Comparison of ENCODE assay signal across 1 cellular context in the genomic region with DNA sequence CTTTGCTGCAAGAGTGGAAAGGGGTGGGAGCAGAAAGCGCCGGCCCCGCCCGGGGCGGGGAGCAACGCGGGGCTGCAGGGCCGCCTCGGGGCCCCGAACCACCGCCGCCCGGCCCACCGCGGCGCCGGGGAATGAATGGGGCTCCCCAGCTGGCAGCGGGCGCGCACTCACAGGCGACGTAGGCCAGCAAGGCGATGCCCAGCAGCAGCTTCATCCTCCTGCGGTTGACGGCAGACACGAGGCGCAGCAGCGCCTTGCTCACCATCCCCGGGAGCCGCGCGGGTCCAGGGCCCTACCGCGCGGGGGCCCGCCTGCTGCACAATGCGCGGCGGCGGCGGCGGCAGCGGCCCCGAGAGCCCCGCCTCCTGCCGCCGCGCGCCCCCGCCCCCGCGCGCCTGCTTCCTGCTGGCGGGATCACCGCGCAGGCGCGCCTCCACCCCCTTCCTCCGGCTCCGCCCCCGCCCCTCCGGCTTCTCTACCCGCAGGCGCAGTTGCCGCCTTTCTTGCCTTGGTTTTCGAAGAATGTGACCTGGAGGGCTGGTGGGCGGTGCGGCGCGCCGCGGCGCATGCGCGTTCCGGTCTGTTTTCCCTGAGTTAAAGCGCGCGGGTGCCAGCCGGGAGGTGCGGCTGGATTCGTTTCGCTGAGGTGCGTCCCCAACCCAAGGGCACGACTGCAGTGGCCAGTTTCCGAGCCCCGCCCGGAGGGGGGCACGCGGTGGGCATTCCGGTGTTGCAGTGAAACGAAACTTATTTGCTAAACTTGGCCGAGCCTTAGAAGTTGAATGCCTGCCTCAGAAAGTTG.
TF ChIP-seq lines count a peak whose summit lies in the region.

A gene (minus strand): TSS at position 325 of the 802 bp plus-strand sequence. CDS start 60 bp downstream, at position 265.

TF ChIP-seq in K562, 482 proteins besides CTCF, POLR2A, EP300 and RAD21 (continued from another document and continues in another):
- TF ChIP-seq, protein P1, sequence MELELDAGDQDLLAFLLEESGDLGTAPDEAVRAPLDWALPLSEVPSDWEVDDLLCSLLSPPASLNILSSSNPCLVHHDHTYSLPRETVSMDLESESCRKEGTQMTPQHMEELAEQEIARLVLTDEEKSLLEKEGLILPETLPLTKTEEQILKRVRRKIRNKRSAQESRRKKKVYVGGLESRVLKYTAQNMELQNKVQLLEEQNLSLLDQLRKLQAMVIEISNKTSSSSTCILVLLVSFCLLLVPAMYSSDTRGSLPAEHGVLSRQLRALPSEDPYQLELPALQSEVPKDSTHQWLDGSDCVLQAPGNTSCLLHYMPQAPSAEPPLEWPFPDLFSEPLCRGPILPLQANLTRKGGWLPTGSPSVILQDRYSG (tag; conservative IDR thresholded peaks at IDR 0.05; ENCODE audit: low read depth): no peak
- TF ChIP-seq PHB (CRISPR knock-in tag; IDR thresholded peaks at IDR 0.05): no peak
- TF ChIP-seq, protein P2, sequence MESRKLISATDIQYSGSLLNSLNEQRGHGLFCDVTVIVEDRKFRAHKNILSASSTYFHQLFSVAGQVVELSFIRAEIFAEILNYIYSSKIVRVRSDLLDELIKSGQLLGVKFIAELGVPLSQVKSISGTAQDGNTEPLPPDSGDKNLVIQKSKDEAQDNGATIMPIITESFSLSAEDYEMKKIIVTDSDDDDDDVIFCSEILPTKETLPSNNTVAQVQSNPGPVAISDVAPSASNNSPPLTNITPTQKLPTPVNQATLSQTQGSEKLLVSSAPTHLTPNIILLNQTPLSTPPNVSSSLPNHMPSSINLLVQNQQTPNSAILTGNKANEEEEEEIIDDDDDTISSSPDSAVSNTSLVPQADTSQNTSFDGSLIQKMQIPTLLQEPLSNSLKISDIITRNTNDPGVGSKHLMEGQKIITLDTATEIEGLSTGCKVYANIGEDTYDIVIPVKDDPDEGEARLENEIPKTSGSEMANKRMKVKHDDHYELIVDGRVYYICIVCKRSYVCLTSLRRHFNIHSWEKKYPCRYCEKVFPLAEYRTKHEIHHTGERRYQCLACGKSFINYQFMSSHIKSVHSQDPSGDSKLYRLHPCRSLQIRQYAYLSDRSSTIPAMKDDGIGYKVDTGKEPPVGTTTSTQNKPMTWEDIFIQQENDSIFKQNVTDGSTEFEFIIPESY (CRISPR knock-in tag; IDR thresholded peaks at IDR 0.05): no peak
- no peak for TF ChIP-seq SMARCA4 (IDR thresholded peaks at IDR 0.05)
- TF ChIP-seq, protein P3, sequence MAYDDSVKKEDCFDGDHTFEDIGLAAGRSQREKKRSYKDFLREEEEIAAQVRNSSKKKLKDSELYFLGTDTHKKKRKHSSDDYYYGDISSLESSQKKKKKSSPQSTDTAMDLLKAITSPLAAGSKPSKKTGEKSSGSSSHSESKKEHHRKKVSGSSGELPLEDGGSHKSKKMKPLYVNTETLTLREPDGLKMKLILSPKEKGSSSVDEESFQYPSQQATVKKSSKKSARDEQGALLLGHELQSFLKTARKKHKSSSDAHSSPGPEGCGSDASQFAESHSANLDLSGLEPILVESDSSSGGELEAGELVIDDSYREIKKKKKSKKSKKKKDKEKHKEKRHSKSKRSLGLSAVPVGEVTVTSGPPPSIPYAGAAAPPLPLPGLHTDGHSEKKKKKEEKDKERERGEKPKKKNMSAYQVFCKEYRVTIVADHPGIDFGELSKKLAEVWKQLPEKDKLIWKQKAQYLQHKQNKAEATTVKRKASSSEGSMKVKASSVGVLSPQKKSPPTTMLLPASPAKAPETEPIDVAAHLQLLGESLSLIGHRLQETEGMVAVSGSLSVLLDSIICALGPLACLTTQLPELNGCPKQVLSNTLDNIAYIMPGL (CRISPR knock-in tag; IDR thresholded peaks at IDR 0.05): no peak
- no peak for TF ChIP-seq TGIF2 (CRISPR knock-in tag; IDR thresholded peaks at IDR 0.05)
- TF ChIP-seq, protein P4, sequence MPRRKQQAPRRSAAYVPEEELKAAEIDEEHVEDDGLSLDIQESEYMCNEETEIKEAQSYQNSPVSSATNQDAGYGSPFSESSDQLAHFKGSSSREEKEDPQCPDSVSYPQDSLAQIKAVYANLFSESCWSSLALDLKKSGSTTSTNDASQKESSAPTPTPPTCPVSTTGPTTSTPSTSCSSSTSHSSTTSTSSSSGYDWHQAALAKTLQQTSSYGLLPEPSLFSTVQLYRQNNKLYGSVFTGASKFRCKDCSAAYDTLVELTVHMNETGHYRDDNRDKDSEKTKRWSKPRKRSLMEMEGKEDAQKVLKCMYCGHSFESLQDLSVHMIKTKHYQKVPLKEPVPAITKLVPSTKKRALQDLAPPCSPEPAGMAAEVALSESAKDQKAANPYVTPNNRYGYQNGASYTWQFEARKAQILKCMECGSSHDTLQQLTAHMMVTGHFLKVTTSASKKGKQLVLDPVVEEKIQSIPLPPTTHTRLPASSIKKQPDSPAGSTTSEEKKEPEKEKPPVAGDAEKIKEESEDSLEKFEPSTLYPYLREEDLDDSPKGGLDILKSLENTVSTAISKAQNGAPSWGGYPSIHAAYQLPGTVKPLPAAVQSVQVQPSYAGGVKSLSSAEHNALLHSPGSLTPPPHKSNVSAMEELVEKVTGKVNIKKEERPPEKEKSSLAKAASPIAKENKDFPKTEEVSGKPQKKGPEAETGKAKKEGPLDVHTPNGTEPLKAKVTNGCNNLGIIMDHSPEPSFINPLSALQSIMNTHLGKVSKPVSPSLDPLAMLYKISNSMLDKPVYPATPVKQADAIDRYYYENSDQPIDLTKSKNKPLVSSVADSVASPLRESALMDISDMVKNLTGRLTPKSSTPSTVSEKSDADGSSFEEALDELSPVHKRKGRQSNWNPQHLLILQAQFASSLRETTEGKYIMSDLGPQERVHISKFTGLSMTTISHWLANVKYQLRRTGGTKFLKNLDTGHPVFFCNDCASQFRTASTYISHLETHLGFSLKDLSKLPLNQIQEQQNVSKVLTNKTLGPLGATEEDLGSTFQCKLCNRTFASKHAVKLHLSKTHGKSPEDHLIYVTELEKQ (CRISPR knock-in tag; IDR thresholded peaks at IDR 0.05): no peak
- TF ChIP-seq, protein P5, sequence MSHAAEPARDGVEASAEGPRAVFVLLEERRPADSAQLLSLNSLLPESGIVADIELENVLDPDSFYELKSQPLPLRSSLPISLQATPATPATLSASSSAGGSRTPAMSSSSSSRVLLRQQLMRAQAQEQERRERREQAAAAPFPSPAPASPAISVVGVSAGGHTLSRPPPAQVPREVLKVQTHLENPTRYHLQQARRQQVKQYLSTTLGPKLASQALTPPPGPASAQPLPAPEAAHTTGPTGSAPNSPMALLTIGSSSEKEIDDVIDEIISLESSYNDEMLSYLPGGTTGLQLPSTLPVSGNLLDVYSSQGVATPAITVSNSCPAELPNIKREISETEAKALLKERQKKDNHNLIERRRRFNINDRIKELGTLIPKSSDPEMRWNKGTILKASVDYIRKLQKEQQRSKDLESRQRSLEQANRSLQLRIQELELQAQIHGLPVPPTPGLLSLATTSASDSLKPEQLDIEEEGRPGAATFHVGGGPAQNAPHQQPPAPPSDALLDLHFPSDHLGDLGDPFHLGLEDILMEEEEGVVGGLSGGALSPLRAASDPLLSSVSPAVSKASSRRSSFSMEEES (CRISPR knock-in tag; IDR thresholded peaks at IDR 0.05): no peak
- TF ChIP-seq ZNF134 (CRISPR knock-in tag; conservative IDR thresholded peaks at IDR 0.05): no peak
- TF ChIP-seq, protein P6, sequence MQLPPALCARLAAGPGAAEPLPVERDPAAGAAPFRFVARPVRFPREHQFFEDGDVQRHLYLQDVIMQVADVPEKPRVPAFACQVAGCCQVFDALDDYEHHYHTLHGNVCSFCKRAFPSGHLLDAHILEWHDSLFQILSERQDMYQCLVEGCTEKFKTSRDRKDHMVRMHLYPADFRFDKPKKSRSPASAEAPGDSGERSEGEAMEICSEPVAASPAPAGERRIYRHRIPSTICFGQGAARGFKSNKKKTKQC (CRISPR knock-in tag; IDR thresholded peaks at IDR 0.05): no peak
- TF ChIP-seq ZNF551 (CRISPR knock-in tag; IDR thresholded peaks at IDR 0.05): no peak
- no peak for TF ChIP-seq THRAP3 (IDR thresholded peaks at IDR 0.05; ENCODE audit: borderline replicate concordance)
- TF ChIP-seq, protein P7, sequence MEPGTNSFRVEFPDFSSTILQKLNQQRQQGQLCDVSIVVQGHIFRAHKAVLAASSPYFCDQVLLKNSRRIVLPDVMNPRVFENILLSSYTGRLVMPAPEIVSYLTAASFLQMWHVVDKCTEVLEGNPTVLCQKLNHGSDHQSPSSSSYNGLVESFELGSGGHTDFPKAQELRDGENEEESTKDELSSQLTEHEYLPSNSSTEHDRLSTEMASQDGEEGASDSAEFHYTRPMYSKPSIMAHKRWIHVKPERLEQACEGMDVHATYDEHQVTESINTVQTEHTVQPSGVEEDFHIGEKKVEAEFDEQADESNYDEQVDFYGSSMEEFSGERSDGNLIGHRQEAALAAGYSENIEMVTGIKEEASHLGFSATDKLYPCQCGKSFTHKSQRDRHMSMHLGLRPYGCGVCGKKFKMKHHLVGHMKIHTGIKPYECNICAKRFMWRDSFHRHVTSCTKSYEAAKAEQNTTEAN (CRISPR knock-in tag; IDR thresholded peaks at IDR 0.05): no peak
- TF ChIP-seq POLR2B (IDR thresholded peaks at IDR 0.05; ENCODE audit: low read depth, partially characterized antibody): peak; percentile 57
- TF ChIP-seq NFIC (IDR thresholded peaks at IDR 0.05): no peak
- TF ChIP-seq ZNF77 (CRISPR knock-in tag; IDR thresholded peaks at IDR 0.05): no peak
- no peak for TF ChIP-seq PRMT5 (CRISPR knock-in tag; IDR thresholded peaks at IDR 0.05)
- TF ChIP-seq ZNF143 (CRISPR knock-in tag; IDR thresholded peaks at IDR 0.05): no peak
- no peak for TF ChIP-seq TFAM (CRISPR knock-in tag; conservative IDR thresholded peaks at IDR 0.05)
- TF ChIP-seq, protein P8, sequence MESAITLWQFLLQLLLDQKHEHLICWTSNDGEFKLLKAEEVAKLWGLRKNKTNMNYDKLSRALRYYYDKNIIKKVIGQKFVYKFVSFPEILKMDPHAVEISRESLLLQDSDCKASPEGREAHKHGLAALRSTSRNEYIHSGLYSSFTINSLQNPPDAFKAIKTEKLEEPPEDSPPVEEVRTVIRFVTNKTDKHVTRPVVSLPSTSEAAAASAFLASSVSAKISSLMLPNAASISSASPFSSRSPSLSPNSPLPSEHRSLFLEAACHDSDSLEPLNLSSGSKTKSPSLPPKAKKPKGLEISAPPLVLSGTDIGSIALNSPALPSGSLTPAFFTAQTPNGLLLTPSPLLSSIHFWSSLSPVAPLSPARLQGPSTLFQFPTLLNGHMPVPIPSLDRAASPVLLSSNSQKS (CRISPR knock-in tag; IDR thresholded peaks at IDR 0.05): no peak
- no peak for TF ChIP-seq CHD4 (IDR thresholded peaks at IDR 0.05; ENCODE audit: insufficient read depth, insufficient replicate concordance, low read depth, low read length, poor library complexity, severe bottlenecking)
- TF ChIP-seq, protein P9, sequence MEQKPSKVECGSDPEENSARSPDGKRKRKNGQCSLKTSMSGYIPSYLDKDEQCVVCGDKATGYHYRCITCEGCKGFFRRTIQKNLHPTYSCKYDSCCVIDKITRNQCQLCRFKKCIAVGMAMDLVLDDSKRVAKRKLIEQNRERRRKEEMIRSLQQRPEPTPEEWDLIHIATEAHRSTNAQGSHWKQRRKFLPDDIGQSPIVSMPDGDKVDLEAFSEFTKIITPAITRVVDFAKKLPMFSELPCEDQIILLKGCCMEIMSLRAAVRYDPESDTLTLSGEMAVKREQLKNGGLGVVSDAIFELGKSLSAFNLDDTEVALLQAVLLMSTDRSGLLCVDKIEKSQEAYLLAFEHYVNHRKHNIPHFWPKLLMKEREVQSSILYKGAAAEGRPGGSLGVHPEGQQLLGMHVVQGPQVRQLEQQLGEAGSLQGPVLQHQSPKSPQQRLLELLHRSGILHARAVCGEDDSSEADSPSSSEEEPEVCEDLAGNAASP (IDR thresholded peaks at IDR 0.05): no peak
- no peak for TF ChIP-seq RCOR1 (IDR thresholded peaks at IDR 0.05; ENCODE audit: borderline replicate concordance in 1 of 2, low read depth in 2 of 2, low read length in 2 of 2)
- TF ChIP-seq HEY1 (CRISPR knock-in tag; IDR thresholded peaks at IDR 0.05; ENCODE audit: borderline replicate concordance): no peak
- no peak for TF ChIP-seq HNRNPUL1 (IDR thresholded peaks at IDR 0.05; ENCODE audit: low read length)
- TF ChIP-seq NELFE (IDR thresholded peaks at IDR 0.05; ENCODE audit: insufficient read depth, insufficient read length): no peak
- TF ChIP-seq, protein P10, sequence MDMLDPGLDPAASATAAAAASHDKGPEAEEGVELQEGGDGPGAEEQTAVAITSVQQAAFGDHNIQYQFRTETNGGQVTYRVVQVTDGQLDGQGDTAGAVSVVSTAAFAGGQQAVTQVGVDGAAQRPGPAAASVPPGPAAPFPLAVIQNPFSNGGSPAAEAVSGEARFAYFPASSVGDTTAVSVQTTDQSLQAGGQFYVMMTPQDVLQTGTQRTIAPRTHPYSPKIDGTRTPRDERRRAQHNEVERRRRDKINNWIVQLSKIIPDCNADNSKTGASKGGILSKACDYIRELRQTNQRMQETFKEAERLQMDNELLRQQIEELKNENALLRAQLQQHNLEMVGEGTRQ (CRISPR knock-in tag; IDR thresholded peaks at IDR 0.05): no peak
- no peak for TF ChIP-seq IFI16 (CRISPR knock-in tag; IDR thresholded peaks at IDR 0.05)
- no peak for TF ChIP-seq RBM14 (IDR thresholded peaks at IDR 0.05; ENCODE audit: borderline replicate concordance, insufficient read depth, low read depth, low read length)
- 0 out of 2 replicates have a peak, but pooled peaks have one; percentile 30 for TF ChIP-seq GABPA (tag; conservative IDR thresholded peaks at IDR 0.05; ENCODE audit: low read depth)
- no peak for TF ChIP-seq EHMT2 (IDR thresholded peaks at IDR 0.05)
- no peak for TF ChIP-seq SRSF3 (IDR thresholded peaks at IDR 0.05; ENCODE audit: insufficient read depth, low read length)
- TF ChIP-seq ZNF274 (IDR thresholded peaks at IDR 0.05; ENCODE audit: borderline replicate concordance, low read depth, low read length): no peak
- TF ChIP-seq, protein P11, sequence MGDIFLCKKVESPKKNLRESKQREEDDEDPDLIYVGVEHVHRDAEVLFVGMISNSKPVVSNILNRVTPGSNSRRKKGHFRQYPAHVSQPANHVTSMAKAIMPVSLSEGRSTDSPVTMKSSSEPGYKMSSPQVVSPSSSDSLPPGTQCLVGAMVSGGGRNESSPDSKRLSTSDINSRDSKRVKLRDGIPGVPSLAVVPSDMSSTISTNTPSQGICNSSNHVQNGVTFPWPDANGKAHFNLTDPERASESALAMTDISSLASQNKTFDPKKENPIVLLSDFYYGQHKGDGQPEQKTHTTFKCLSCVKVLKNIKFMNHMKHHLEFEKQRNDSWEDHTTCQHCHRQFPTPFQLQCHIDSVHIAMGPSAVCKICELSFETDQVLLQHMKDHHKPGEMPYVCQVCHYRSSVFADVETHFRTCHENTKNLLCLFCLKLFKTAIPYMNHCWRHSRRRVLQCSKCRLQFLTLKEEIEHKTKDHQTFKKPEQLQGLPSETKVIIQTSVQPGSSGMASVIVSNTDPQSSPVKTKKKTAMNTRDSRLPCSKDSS (IDR thresholded peaks at IDR 0.05; ENCODE audit: low read depth, partially characterized antibody): no peak
- TF ChIP-seq CBFA2T2 (conservative IDR thresholded peaks at IDR 0.05): no peak
- TF ChIP-seq TBP (optimal IDR thresholded peaks at IDR 0.05; ENCODE audit: low read depth, low read length): no peak
- TF ChIP-seq BHLHE40 (IDR thresholded peaks at IDR 0.05; ENCODE audit: low read length): no peak
- TF ChIP-seq ZNF584 (CRISPR knock-in tag; IDR thresholded peaks at IDR 0.05; ENCODE audit: low read depth): no peak
- no peak for TF ChIP-seq ZNF408 (CRISPR knock-in tag; IDR thresholded peaks at IDR 0.05; ENCODE audit: low read depth)
- TF ChIP-seq, protein P12, sequence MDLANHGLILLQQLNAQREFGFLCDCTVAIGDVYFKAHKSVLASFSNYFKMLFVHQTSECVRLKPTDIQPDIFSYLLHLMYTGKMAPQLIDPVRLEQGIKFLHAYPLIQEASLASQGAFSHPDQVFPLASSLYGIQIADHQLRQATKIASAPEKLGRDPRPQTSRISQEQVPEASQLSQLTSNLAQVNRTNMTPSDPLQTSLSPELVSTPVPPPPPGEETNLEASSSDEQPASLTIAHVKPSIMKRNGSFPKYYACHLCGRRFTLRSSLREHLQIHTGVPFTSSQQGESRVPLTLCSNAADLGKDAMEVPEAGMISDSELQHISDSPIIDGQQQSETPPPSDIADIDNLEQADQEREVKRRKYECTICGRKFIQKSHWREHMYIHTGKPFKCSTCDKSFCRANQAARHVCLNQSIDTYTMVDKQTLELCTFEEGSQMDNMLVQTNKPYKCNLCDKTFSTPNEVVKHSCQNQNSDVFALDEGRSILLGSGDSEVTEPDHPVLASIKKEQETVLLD (IDR thresholded peaks at IDR 0.05): peak; percentile 93
